11 cellular contexts compared by ENCODE assay signal in the genomic region with DNA sequence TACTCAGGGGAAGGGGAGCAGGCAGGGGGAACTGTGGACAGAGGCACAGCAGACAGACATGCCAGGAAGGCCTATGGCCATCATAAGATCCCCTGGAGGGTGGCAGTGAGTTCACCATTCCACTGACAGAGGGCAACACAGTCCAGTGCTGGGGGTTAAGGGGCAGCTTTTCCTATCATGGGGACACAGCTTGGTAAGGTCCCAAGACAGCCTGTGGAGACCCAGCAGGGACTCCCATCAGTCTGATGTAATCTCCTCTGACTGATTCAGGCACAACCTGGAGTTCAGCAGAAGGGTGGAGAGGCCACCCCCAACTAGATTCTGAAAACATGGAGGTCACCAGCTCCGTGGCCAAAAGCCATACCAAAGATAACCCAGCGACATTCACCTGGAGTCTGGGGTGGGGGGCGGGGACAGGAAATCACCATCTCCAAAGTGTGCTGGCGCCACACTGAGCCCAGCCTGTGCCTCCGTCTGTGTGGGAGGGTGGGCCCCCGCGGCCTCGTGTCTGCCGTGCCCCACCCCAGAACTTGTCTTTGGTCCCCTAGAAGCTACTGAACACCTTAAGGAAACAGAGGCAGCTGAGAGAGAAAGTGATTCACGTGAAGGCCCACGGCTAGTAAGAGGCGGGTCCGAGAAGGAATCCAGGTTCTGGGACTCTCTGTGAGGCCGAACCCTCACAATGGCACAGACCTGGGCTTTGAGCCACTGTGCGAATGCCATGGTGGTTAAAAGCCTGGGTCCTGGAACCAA. TPM values are rescaled to one million over a fixed set of nuclear protein-coding genes. Genes with fewer than 3 reads are reported as not detected.
A peak's percentile ranks its signal among the peaks of the same experiment; 100 is the strongest.
DNase-seq lines count a peak whose midpoint lies in the region; ATAC-seq and TF ChIP-seq lines count a peak whose summit lies in the region.
"Had no signal": no experiment of that assay in that cellular context is flagged by ENCODE, and none has a peak within 500 bp of the region (broad histone marks: within the 10 kb centered on the region; RNA-seq: fewer than 3 reads in every experiment).

No MANE protein-coding gene starts in this region.

- intact Hi-C loops in activated CD8-positive, alpha-beta T cell treated with anti-CD3 and anti-CD28 coated beads for 36 hours (cut with micrococcal nuclease) = loop anchor here (5.0 kb wide), 1 partner anchor 36 kb away; no protein-coding TSS in a partner anchor
- intact Hi-C loops in sciatic nerve (cut with DNase I) = no loop called here

- H3K36me3 Mint-ChIP-seq in activated CD8-positive, alpha-beta T cell treated with anti-CD3 and anti-CD28 coated beads for 36 hours (ENCODE audit: low read depth) = peaks cover 60% of the 10 kb centered on the region
- H3K36me3 Mint-ChIP-seq in effector memory CD8-positive, alpha-beta T cell (ENCODE audit: insufficient read depth) = peaks cover 3% of the 10 kb centered on the region

- H3K9me3 Mint-ChIP-seq in activated CD8-positive, alpha-beta T cell treated with anti-CD3 and anti-CD28 coated beads for 36 hours = no peaks in the 10 kb centered on the region
- H3K9me3 Mint-ChIP-seq in effector memory CD8-positive, alpha-beta T cell = no peaks in the 10 kb centered on the region

- peak overlapping the region; percentile 88 for H3K4me3 Mint-ChIP-seq in activated CD8-positive, alpha-beta T cell treated with anti-CD3 and anti-CD28 coated beads for 36 hours
- H3K4me3 Mint-ChIP-seq in effector memory CD8-positive, alpha-beta T cell = peak overlapping the region; percentile 67 to 78

- H3K4me3 ChIP-seq in SK-N-SH (ENCODE audit: low read depth in 2 of 2, low read length in 1 of 2) = no peak overlapping the region
- H3K4me3 ChIP-seq in H7 (ENCODE audit: insufficient read depth, low read depth, low read length) = no peak overlapping the region
- H3K4me3 ChIP-seq: upper lobe of left lung had no signal

- peak; percentile 12; the same call in 1 of the 2 replicates for TF ChIP-seq RAD21 in SK-N-SH (IDR thresholded peaks at IDR 0.05; ENCODE audit: low read length)

- no peak for TF ChIP-seq CTCF in SK-N-SH (IDR thresholded peaks at IDR 0.05)
- TF ChIP-seq CTCF in activated CD8-positive, alpha-beta T cell treated with anti-CD3 and anti-CD28 coated beads for 36 hours (IDR thresholded peaks at IDR 0.05) = no peak

- CTCF ChIA-PET in SK-N-SH (lab: Yijun Ruan, JAX) = interaction anchor here (0.6 to 9.7 kb wide), 8 partner anchors 22 to 352 kb away, joined by 3 to 117 read pairs (median 9); partner anchors contain the start of gene DNMT3A
- CTCF ChIA-PET in activated CD8-positive, alpha-beta T cell treated with anti-CD3 and anti-CD28 coated beads for 36 hours (lab: Charles Lee) = interaction anchor here (0.6 to 4.6 kb wide), 9 partner anchors 11 to 66 kb away, joined by 3 to 25 read pairs (median 7); no protein-coding TSS in a partner anchor

- no peak for TF ChIP-seq EP300 in SK-N-SH (IDR thresholded peaks at IDR 0.05; ENCODE audit: borderline replicate concordance in 1 of 2, low read depth in 1 of 2, low read length in 1 of 2)

- DNase-seq in SK-N-SH = no peak
- peak; percentile 58 for DNase-seq in activated CD8-positive, alpha-beta T cell treated with anti-CD3 and anti-CD28 coated beads for 36 hours
- DNase-seq in effector memory CD8-positive, alpha-beta T cell = no peak
- DNase-seq in stimulated activated naive CD8-positive, alpha-beta T cell treated with anti-CD3 and anti-CD28 coated beads, Interleukin-15, Interleukin-2, amounts not matched to agents 100 U/mL and 50 U/mL, for 24 hours = peak; percentile 52
- no peak for DNase-seq in sciatic nerve (ENCODE audit: low spot score)
- no peak for DNase-seq in H7
- no peak for DNase-seq in activated gamma-delta T cell (lab: John Stamatoyannopoulos, UW)
- DNase-seq: ACHN, Peyer's patch, upper lobe of left lung had no signal

- peaks cover 4 to 22% of the 10 kb centered on the region in 2 experiments for H3K36me3 ChIP-seq in SK-N-SH (replicated peaks in 1 of 2; ENCODE audit: control insufficient read depth in 1 of 2, insufficient read depth in 2 of 2, low read length in 1 of 2)
- H3K36me3 ChIP-seq in H7 (replicated peaks; ENCODE audit: control insufficient read depth, insufficient read depth, low read length) = no peaks in the 10 kb centered on the region
- H3K36me3 ChIP-seq: Peyer's patch had no signal

- POLR2A ChIA-PET in SK-N-SH (lab: Yijun Ruan, JAX) = interaction anchor here (3.7 kb wide), 1 partner anchor 23 kb away, joined by 20 read pairs; no protein-coding TSS in a partner anchor
- POLR2A ChIA-PET in activated CD8-positive, alpha-beta T cell treated with anti-CD3 and anti-CD28 coated beads for 36 hours (lab: Charles Lee) = interaction anchor here (0.6 to 5.2 kb wide), 22 partner anchors 9 to 355 kb away, joined by 3 to 54 read pairs (median 4); no protein-coding TSS in a partner anchor

- no peaks in the 10 kb centered on the region for H3F3A ChIP-seq in SK-N-SH (replicated peaks; ENCODE audit: insufficient read depth)

- peaks cover 72% of the 10 kb centered on the region for H3K4me1 Mint-ChIP-seq in activated CD8-positive, alpha-beta T cell treated with anti-CD3 and anti-CD28 coated beads for 36 hours (ENCODE audit: low read depth)
- H3K4me1 Mint-ChIP-seq in effector memory CD8-positive, alpha-beta T cell (ENCODE audit: low read depth in 2 of 2) = peaks cover 34 to 40% of the 10 kb centered on the region in 2 donors

- no peaks in the 10 kb centered on the region for H3K9me3 ChIP-seq in SK-N-SH
- H3K9me3 ChIP-seq: Peyer's patch, upper lobe of left lung had no signal

- H3K9ac ChIP-seq in SK-N-SH = no peak overlapping the region

- ATAC-seq in SK-N-SH treated with all-trans-retinoic acid at 6 μM for 48 hours (no peak), sciatic nerve (no peak)
- peak; percentile 3 for ATAC-seq in activated CD8-positive, alpha-beta T cell treated with anti-CD3 and anti-CD28 coated beads for 36 hours
- ATAC-seq in effector memory CD8-positive, alpha-beta T cell (replicated peaks) = peak; percentile 29
- ATAC-seq in stimulated activated naive CD8-positive, alpha-beta T cell treated with anti-CD3 and anti-CD28 coated beads, Interleukin-15, Interleukin-2, amounts not matched to agents 100 U/mL and 50 U/mL, for 24 hours = peak; percentile 11

- peaks cover 13 to 85% of the 10 kb centered on the region in 2 experiments; a peak in 3 of 4 replicates for H3K4me1 ChIP-seq in SK-N-SH (ENCODE audit: control insufficient read depth in 1 of 2, insufficient read depth in 2 of 2, low read depth in 1 of 2, low read length in 1 of 2)

- H3K27ac ChIP-seq in SK-N-SH (ENCODE audit: low read depth in 2 of 2, low read length in 1 of 2) = peak overlapping the region in 1 of 2 experiments; percentile 100; a peak in 2 of 4 replicates

- H3K27me3 Mint-ChIP-seq in activated CD8-positive, alpha-beta T cell treated with anti-CD3 and anti-CD28 coated beads for 36 hours = no peaks in the 10 kb centered on the region
- H3K27me3 Mint-ChIP-seq in effector memory CD8-positive, alpha-beta T cell = no peaks in the 10 kb centered on the region

- H3K79me2 ChIP-seq in SK-N-SH (ENCODE audit: insufficient read depth) = peaks cover 15% of the 10 kb centered on the region; the same call in 1 of the 2 replicates

- H3K27me3 ChIP-seq in SK-N-SH (ENCODE audit: insufficient read depth) (no peaks in the 10 kb centered on the region), H7 (ENCODE audit: control insufficient read depth, insufficient read depth, low read length) (no peaks in the 10 kb centered on the region)
- H3K27me3 ChIP-seq: Peyer's patch, upper lobe of left lung had no signal

- WGBS in SK-N-SH (ENCODE audit: low lambda C conversion rate) = 91% methylated on average over 12 of the region's 15 CpGs

- H3K27ac Mint-ChIP-seq in activated CD8-positive, alpha-beta T cell treated with anti-CD3 and anti-CD28 coated beads for 36 hours = peak overlapping the region; percentile 96
- peak overlapping the region; percentile 89 for H3K27ac Mint-ChIP-seq in effector memory CD8-positive, alpha-beta T cell

- H2AFZ ChIP-seq in SK-N-SH (ENCODE audit: low read depth) = no peak overlapping the region

- H3K4me2 ChIP-seq in SK-N-SH = no peak overlapping the region

- peaks cover 16% of the 10 kb centered on the region for H4K20me1 ChIP-seq in SK-N-SH (ENCODE audit: insufficient read depth)

- no peaks in the 10 kb centered on the region for H3K9me2 ChIP-seq in SK-N-SH

TF ChIP-seq in SK-N-SH, 30 proteins besides CTCF, POLR2A, EP300 and RAD21:
- TF ChIP-seq, protein P1, sequence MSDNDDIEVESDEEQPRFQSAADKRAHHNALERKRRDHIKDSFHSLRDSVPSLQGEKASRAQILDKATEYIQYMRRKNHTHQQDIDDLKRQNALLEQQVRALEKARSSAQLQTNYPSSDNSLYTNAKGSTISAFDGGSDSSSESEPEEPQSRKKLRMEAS (IDR thresholded peaks at IDR 0.05; ENCODE audit: low read depth) = no peak
- no peak for TF ChIP-seq NRF1 (IDR thresholded peaks at IDR 0.05; ENCODE audit: low read depth, low read length)
- no peak for TF ChIP-seq SIN3A (IDR thresholded peaks at IDR 0.05; ENCODE audit: borderline replicate concordance, low read depth, low read length)

TF ChIP-seq in SK-N-SH treated with all-trans-retinoic acid at 6 μM for 48 hours, 23 proteins besides CTCF, POLR2A, EP300 and RAD21 (continues in another document):
- TF ChIP-seq POU6F1 (CRISPR knock-in tag; IDR thresholded peaks at IDR 0.05; ENCODE audit: borderline replicate concordance, low read depth) = no peak

RNA-seq across cellular contexts. Expression of gene DNMT3A, which starts 28.6 kb away (rescaled TPM):
- polyA plus RNA-seq in SK-N-SH (2012; rRNA removed) = 5.5 and 5.6 TPM in 2 replicates
- polyA plus RNA-seq in SK-N-SH (2012; cell fraction: cytosol; rRNA removed) = 2.3 and 2.6 TPM in 2 replicates
- 18.6 and 20.2 TPM in 2 replicates for polyA plus RNA-seq in SK-N-SH (2012; cell fraction: nucleus; rRNA removed)
- 10 to 100 TPM; 84.8 to 97.8 TPM for total RNA-seq in activated CD8-positive, alpha-beta T cell treated with anti-CD3 and anti-CD28 coated beads for 36 hours
- 35.0 TPM for total RNA-seq in sciatic nerve
- total RNA-seq in H7 (2014; rRNA removed; shearing (Covaris generic)) = 48.6 and 63.1 TPM in 2 replicates

Comparison
In these comparisons a context has a peak if more than half of its experiments do, and no peak if none do; other contexts are left out.
1. DNase-seq: peak in activated CD8-positive, alpha-beta T cell treated with anti-CD3 and anti-CD28 coated beads for 36 hours (single experiment) and stimulated activated naive CD8-positive, alpha-beta T cell treated with anti-CD3 and anti-CD28 coated beads, Interleukin-15, Interleukin-2, amounts not matched to agents 100 U/mL and 50 U/mL, for 24 hours (single experiment); none in SK-N-SH (single experiment), effector memory CD8-positive, alpha-beta T cell (0 of 3), sciatic nerve (single experiment), H7 (single experiment) and activated gamma-delta T cell (single experiment).
2. ATAC-seq: peak in activated CD8-positive, alpha-beta T cell treated with anti-CD3 and anti-CD28 coated beads for 36 hours (single experiment), effector memory CD8-positive, alpha-beta T cell (single experiment) and stimulated activated naive CD8-positive, alpha-beta T cell treated with anti-CD3 and anti-CD28 coated beads, Interleukin-15, Interleukin-2, amounts not matched to agents 100 U/mL and 50 U/mL, for 24 hours (single experiment); none in SK-N-SH treated with all-trans-retinoic acid at 6 μM for 48 hours (single experiment) and sciatic nerve (single experiment).